Comparison of ENCODE assay signal across 1 cellular context in the genomic region with DNA sequence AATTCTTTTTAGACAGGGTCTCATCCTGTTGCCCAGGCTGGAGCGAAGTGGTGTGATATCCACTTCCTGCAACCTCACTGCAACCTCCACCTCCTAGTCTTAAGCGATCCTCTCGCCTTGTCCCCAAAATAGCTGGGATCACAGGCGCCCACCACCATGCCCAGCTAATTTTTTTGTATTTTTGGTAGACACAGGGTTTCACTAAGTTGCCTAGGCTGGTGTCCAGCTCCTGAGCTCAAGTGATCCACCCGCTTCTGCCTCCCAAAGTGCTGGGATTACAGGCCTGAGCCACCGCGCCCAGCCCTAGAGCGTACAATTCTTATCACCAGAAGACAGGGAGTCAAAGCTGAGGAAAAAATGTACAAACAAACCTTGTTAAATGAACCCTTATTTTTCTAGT.
TF ChIP-seq lines count a peak whose summit lies in the region.

No MANE protein-coding gene starts in this region.

TF ChIP-seq in HepG2, 621 proteins besides CTCF, POLR2A, EP300 and RAD21:
- TF ChIP-seq KLF15 (CRISPR knock-in tag; IDR thresholded peaks at IDR 0.05; ENCODE audit: borderline replicate concordance) (no peak), TOE1 (CRISPR knock-in tag; IDR thresholded peaks at IDR 0.05) (no peak), PAWR (CRISPR knock-in tag; IDR thresholded peaks at IDR 0.05; ENCODE audit: borderline replicate concordance) (no peak), ZNF552 (CRISPR knock-in tag; IDR thresholded peaks at IDR 0.05; ENCODE audit: borderline replicate concordance) (no peak), SIN3B (IDR thresholded peaks at IDR 0.05; ENCODE audit: low read length) (no peak), ZNF879 (CRISPR knock-in tag; IDR thresholded peaks at IDR 0.05) (no peak), ZNF530 (CRISPR knock-in tag; IDR thresholded peaks at IDR 0.05; ENCODE audit: low read depth) (no peak), FOXC1 (CRISPR knock-in tag; IDR thresholded peaks at IDR 0.05; ENCODE audit: borderline replicate concordance) (no peak), MED1 (CRISPR knock-in tag; IDR thresholded peaks at IDR 0.05) (no peak), ZNF260 (CRISPR knock-in tag; IDR thresholded peaks at IDR 0.05; ENCODE audit: borderline replicate concordance, low read depth) (no peak), ZNF292 (CRISPR knock-in tag; IDR thresholded peaks at IDR 0.05; ENCODE audit: borderline replicate concordance, low read depth) (no peak), ZNF773 (CRISPR knock-in tag; IDR thresholded peaks at IDR 0.05; ENCODE audit: borderline replicate concordance) (no peak), RFXANK (CRISPR knock-in tag; IDR thresholded peaks at IDR 0.05) (no peak), KDM2A (CRISPR knock-in tag; IDR thresholded peaks at IDR 0.05; ENCODE audit: borderline replicate concordance, low read depth) (no peak)
- TF ChIP-seq, protein P1, sequence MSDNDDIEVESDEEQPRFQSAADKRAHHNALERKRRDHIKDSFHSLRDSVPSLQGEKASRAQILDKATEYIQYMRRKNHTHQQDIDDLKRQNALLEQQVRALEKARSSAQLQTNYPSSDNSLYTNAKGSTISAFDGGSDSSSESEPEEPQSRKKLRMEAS (IDR thresholded peaks at IDR 0.05), result no peak
- TF ChIP-seq, protein P2, sequence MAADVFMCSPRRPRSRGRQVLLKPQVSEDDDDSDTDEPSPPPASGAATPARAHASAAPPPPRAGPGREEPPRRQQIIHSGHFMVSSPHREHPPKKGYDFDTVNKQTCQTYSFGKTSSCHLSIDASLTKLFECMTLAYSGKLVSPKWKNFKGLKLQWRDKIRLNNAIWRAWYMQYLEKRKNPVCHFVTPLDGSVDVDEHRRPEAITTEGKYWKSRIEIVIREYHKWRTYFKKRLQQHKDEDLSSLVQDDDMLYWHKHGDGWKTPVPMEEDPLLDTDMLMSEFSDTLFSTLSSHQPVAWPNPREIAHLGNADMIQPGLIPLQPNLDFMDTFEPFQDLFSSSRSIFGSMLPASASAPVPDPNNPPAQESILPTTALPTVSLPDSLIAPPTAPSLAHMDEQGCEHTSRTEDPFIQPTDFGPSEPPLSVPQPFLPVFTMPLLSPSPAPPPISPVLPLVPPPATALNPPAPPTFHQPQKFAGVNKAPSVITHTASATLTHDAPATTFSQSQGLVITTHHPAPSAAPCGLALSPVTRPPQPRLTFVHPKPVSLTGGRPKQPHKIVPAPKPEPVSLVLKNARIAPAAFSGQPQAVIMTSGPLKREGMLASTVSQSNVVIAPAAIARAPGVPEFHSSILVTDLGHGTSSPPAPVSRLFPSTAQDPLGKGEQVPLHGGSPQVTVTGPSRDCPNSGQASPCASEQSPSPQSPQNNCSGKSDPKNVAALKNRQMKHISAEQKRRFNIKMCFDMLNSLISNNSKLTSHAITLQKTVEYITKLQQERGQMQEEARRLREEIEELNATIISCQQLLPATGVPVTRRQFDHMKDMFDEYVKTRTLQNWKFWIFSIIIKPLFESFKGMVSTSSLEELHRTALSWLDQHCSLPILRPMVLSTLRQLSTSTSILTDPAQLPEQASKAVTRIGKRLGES (CRISPR knock-in tag; IDR thresholded peaks at IDR 0.05; ENCODE audit: borderline replicate concordance), result no peak
- TF ChIP-seq, protein P3, sequence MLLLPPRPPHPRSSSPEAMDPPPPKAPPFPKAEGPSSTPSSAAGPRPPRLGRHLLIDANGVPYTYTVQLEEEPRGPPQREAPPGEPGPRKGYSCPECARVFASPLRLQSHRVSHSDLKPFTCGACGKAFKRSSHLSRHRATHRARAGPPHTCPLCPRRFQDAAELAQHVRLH (CRISPR knock-in tag; IDR thresholded peaks at IDR 0.05; ENCODE audit: borderline replicate concordance, low read depth), result no peak
- TF ChIP-seq, protein P4, sequence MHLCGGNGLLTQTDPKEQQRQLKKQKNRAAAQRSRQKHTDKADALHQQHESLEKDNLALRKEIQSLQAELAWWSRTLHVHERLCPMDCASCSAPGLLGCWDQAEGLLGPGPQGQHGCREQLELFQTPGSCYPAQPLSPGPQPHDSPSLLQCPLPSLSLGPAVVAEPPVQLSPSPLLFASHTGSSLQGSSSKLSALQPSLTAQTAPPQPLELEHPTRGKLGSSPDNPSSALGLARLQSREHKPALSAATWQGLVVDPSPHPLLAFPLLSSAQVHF (CRISPR knock-in tag; IDR thresholded peaks at IDR 0.05), result no peak
- TF ChIP-seq, protein P5, sequence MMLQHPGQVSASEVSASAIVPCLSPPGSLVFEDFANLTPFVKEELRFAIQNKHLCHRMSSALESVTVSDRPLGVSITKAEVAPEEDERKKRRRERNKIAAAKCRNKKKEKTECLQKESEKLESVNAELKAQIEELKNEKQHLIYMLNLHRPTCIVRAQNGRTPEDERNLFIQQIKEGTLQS (CRISPR knock-in tag; IDR thresholded peaks at IDR 0.05), result no peak
- TF ChIP-seq, protein P6, sequence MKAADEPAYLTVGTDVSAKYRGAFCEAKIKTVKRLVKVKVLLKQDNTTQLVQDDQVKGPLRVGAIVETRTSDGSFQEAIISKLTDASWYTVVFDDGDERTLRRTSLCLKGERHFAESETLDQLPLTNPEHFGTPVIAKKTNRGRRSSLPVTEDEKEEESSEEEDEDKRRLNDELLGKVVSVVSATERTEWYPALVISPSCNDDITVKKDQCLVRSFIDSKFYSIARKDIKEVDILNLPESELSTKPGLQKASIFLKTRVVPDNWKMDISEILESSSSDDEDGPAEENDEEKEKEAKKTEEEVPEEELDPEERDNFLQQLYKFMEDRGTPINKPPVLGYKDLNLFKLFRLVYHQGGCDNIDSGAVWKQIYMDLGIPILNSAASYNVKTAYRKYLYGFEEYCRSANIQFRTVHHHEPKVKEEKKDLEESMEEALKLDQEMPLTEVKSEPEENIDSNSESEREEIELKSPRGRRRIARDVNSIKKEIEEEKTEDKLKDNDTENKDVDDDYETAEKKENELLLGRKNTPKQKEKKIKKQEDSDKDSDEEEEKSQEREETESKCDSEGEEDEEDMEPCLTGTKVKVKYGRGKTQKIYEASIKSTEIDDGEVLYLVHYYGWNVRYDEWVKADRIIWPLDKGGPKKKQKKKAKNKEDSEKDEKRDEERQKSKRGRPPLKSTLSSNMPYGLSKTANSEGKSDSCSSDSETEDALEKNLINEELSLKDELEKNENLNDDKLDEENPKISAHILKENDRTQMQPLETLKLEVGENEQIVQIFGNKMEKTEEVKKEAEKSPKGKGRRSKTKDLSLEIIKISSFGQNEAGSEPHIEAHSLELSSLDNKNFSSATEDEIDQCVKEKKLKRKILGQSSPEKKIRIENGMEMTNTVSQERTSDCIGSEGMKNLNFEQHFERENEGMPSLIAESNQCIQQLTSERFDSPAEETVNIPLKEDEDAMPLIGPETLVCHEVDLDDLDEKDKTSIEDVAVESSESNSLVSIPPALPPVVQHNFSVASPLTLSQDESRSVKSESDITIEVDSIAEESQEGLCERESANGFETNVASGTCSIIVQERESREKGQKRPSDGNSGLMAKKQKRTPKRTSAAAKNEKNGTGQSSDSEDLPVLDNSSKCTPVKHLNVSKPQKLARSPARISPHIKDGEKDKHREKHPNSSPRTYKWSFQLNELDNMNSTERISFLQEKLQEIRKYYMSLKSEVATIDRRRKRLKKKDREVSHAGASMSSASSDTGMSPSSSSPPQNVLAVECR (CRISPR knock-in tag; IDR thresholded peaks at IDR 0.05; ENCODE audit: borderline replicate concordance), result no peak
